In genomic region chr4:1410491-1411325, GRCh38 we compare ENCODE assay signal across 1 cellular context.
TF ChIP-seq lines count a peak whose summit lies in the region.

No MANE protein-coding gene starts in this region.

TF ChIP-seq in K562, 482 proteins besides CTCF, POLR2A, EP300 and RAD21 (continued from another document and continues in another):
- no peak; the same call in 1 of the 2 replicates for TF ChIP-seq JUN (IDR thresholded peaks at IDR 0.05; ENCODE audit: borderline replicate concordance, low read depth, low read length)
- peak; percentile 100 for TF ChIP-seq JUN (CRISPR knock-in tag; IDR thresholded peaks at IDR 0.05; ENCODE audit: borderline replicate concordance)
- no peak for TF ChIP-seq MAFK (IDR thresholded peaks at IDR 0.05; ENCODE audit: low read length)
- TF ChIP-seq ILK (tag; IDR thresholded peaks at IDR 0.05; ENCODE audit: borderline replicate concordance, low read depth): no peak
- TF ChIP-seq ZNF197 (CRISPR knock-in tag; IDR thresholded peaks at IDR 0.05; ENCODE audit: low read depth): peak; percentile 94
- TF ChIP-seq NFE2L1 (tag; IDR thresholded peaks at IDR 0.05; ENCODE audit: borderline replicate concordance, low read depth): no peak
- no peak for TF ChIP-seq CCAR2 (IDR thresholded peaks at IDR 0.05; ENCODE audit: low read depth, low read length)
- no peak for TF ChIP-seq ZEB2 (IDR thresholded peaks at IDR 0.05)
- no peak for TF ChIP-seq POLR3A (IDR thresholded peaks at IDR 0.05; ENCODE audit: borderline replicate concordance, extremely low read depth, insufficient read depth, insufficient read length)
- TF ChIP-seq SNIP1 (IDR thresholded peaks at IDR 0.05; ENCODE audit: low read depth): no peak
- TF ChIP-seq ZNF133 (CRISPR knock-in tag; IDR thresholded peaks at IDR 0.05): no peak
- TF ChIP-seq THRAP3 (IDR thresholded peaks at IDR 0.05; ENCODE audit: borderline replicate concordance): no peak
- no peak for TF ChIP-seq MLLT1 (IDR thresholded peaks at IDR 0.05)
- peak; percentile 53 for TF ChIP-seq ZNF239 (CRISPR knock-in tag; IDR thresholded peaks at IDR 0.05)
- TF ChIP-seq FOXP4 (CRISPR knock-in tag; IDR thresholded peaks at IDR 0.05; ENCODE audit: borderline replicate concordance): peak; percentile 100
- peak; percentile 50; the same call in 1 of the 2 replicates for TF ChIP-seq XRCC5 (IDR thresholded peaks at IDR 0.05; ENCODE audit: low read depth, low read length)
- TF ChIP-seq PHF8 (IDR thresholded peaks at IDR 0.05; ENCODE audit: borderline replicate concordance, low read length): no peak
- TF ChIP-seq FUS (optimal IDR thresholded peaks at IDR 0.05; ENCODE audit: low read depth, low read length): no peak
- no peak for TF ChIP-seq HOMEZ (CRISPR knock-in tag; IDR thresholded peaks at IDR 0.05)
- TF ChIP-seq ZBED1 (IDR thresholded peaks at IDR 0.05): no peak
- no peak for TF ChIP-seq HDAC3 (IDR thresholded peaks at IDR 0.05; ENCODE audit: borderline replicate concordance, partially characterized antibody)
- peak; percentile 100 for TF ChIP-seq E2F1 (CRISPR knock-in tag; IDR thresholded peaks at IDR 0.05)
- peak in 2 of 3 experiments; percentile 36 to 48 for TF ChIP-seq YY1 (IDR thresholded peaks at IDR 0.05; ENCODE audit: borderline replicate concordance in 1 of 3, control insufficient read depth in 1 of 3, extremely low read depth in 1 of 3, insufficient read depth in 3 of 3, insufficient read length in 1 of 3, insufficient replicate concordance in 2 of 3, low read depth in 1 of 3, low read length in 2 of 3)
- TF ChIP-seq ZBTB49 (CRISPR knock-in tag; IDR thresholded peaks at IDR 0.05; ENCODE audit: borderline replicate concordance): peak; percentile 100
- TF ChIP-seq UBTF (IDR thresholded peaks at IDR 0.05; ENCODE audit: borderline replicate concordance in 1 of 2, low read depth in 2 of 2, low read length in 2 of 2): peak in 1 of 2 experiments; percentile 82; a peak in 1 of 4 replicates
- no peak for TF ChIP-seq SOX6 (IDR thresholded peaks at IDR 0.05)
- no peak for TF ChIP-seq HMG20B (CRISPR knock-in tag; IDR thresholded peaks at IDR 0.05)
- no peak for TF ChIP-seq SMAD2 (IDR thresholded peaks at IDR 0.05; ENCODE audit: low read depth, low read length)
- TF ChIP-seq NEUROD1 (IDR thresholded peaks at IDR 0.05; ENCODE audit: borderline replicate concordance, low read depth, low read length, partially characterized antibody): no peak
- peak; percentile 39; the same call in 1 of the 2 replicates for TF ChIP-seq RBFOX2 (IDR thresholded peaks at IDR 0.05; ENCODE audit: low read depth, low read length)
- no peak for TF ChIP-seq RUNX1 (IDR thresholded peaks at IDR 0.05; ENCODE audit: low read depth)
- TF ChIP-seq ZBTB40 (IDR thresholded peaks at IDR 0.05): peak; percentile 95
- TF ChIP-seq ZBTB40 (CRISPR knock-in tag; IDR thresholded peaks at IDR 0.05): peak; percentile 94
- no peak for TF ChIP-seq ZC3H11A (IDR thresholded peaks at IDR 0.05; ENCODE audit: low read depth, low read length)
- TF ChIP-seq KLF1 (tag; IDR thresholded peaks at IDR 0.05): no peak
- peak; percentile 82 for TF ChIP-seq EGR1 (conservative IDR thresholded peaks at IDR 0.05)
- peak; percentile 86; the same call in 1 of the 2 replicates for TF ChIP-seq ZNF24 (IDR thresholded peaks at IDR 0.05)
- peak; percentile 100 for TF ChIP-seq NR3C1 (CRISPR knock-in tag; IDR thresholded peaks at IDR 0.05)
- TF ChIP-seq CGGBP1 (CRISPR knock-in tag; IDR thresholded peaks at IDR 0.05): no peak
- TF ChIP-seq ATF4 (CRISPR knock-in tag; IDR thresholded peaks at IDR 0.05): peak; percentile 65; the same call in 1 of the 2 replicates
- no peak for TF ChIP-seq XRCC3 (IDR thresholded peaks at IDR 0.05)
